Comparison of ENCODE assay signal across 8 cellular contexts in genomic region chr9:71909887-71910601, GRCh38. TPM values are rescaled to one million over a fixed set of nuclear protein-coding genes. Genes with fewer than 3 reads are reported as not detected.
A peak's percentile ranks its signal among the peaks of the same experiment; 100 is the strongest.
DNase-seq lines count a peak whose midpoint lies in the region; ATAC-seq and TF ChIP-seq lines count a peak whose summit lies in the region.

No MANE protein-coding gene starts in this region.

- H3K9me3 ChIP-seq in NT2/D1 (ENCODE audit: insufficient read depth, low read length): no peaks in the 10 kb centered on the region
- no peaks in the 10 kb centered on the region for H3K9me3 ChIP-seq in neural progenitor cell (ENCODE audit: low read depth)
- no peaks in the 10 kb centered on the region for H3K9me3 ChIP-seq in upper lobe of right lung

- peak overlapping the region; percentile 95 for H3K27ac ChIP-seq in neural progenitor cell
- H3K27ac ChIP-seq in upper lobe of right lung: peak overlapping the region; percentile 93

- peak overlapping the region; percentile 76 for H3K27ac Mint-ChIP-seq in activated naive CD4-positive, alpha-beta T cell treated with anti-CD3 and anti-CD28 coated beads, Interleukin-2, amount 50 U/mL, for 24 hours
- peak overlapping the region; percentile 97 for H3K27ac Mint-ChIP-seq in neural progenitor cell

- peak; percentile 9 for ATAC-seq in HG02943 (IDR thresholded peaks at IDR 0.05; ENCODE audit: low read depth, unreplicated experiment)
- peak; percentile 29 for ATAC-seq in upper lobe of right lung

- peak overlapping the region; percentile 96 for H3K4me2 ChIP-seq in neural progenitor cell

- H4K20me1 ChIP-seq in neural progenitor cell (ENCODE audit: low read depth): peaks cover 48% of the 10 kb centered on the region

- H2AFZ ChIP-seq in neural progenitor cell (replicated peaks): peak overlapping the region; percentile 65

- H3K4me3 ChIP-seq in NT2/D1 (ENCODE audit: insufficient read length, low read depth) (peak overlapping the region; percentile 87), neural progenitor cell (peak overlapping the region; percentile 92), upper lobe of right lung (peak overlapping the region; percentile 94)

- H3K4me1 Mint-ChIP-seq in activated naive CD4-positive, alpha-beta T cell treated with anti-CD3 and anti-CD28 coated beads, Interleukin-2, amount 50 U/mL, for 24 hours: peaks cover 76% of the 10 kb centered on the region
- H3K4me1 Mint-ChIP-seq in neural progenitor cell: peaks cover 39% of the 10 kb centered on the region

- peaks cover 2% of the 10 kb centered on the region for H3K36me3 Mint-ChIP-seq in activated naive CD4-positive, alpha-beta T cell treated with anti-CD3 and anti-CD28 coated beads, Interleukin-2, amount 50 U/mL, for 24 hours
- H3K36me3 Mint-ChIP-seq in neural progenitor cell: peaks cover 13% of the 10 kb centered on the region

- peaks cover 12% of the 10 kb centered on the region for H3K36me3 ChIP-seq in NT2/D1 (ENCODE audit: insufficient read depth, insufficient read length, low read length)
- H3K36me3 ChIP-seq in neural progenitor cell: peaks cover 11% of the 10 kb centered on the region
- no peaks in the 10 kb centered on the region for H3K36me3 ChIP-seq in upper lobe of right lung

- peaks cover 35% of the 10 kb centered on the region for H3F3A ChIP-seq in neural progenitor cell (ENCODE audit: low read depth)

- peak overlapping the region; percentile 99 for H3K4me3 Mint-ChIP-seq in activated naive CD4-positive, alpha-beta T cell treated with anti-CD3 and anti-CD28 coated beads, Interleukin-2, amount 50 U/mL, for 24 hours
- H3K4me3 Mint-ChIP-seq in neural progenitor cell: peak overlapping the region; percentile 100

- intact Hi-C loops in upper lobe of right lung (cut with DNase I): no loop called here

- no peaks in the 10 kb centered on the region for H3K27me3 Mint-ChIP-seq in activated naive CD4-positive, alpha-beta T cell treated with anti-CD3 and anti-CD28 coated beads, Interleukin-2, amount 50 U/mL, for 24 hours
- H3K27me3 Mint-ChIP-seq in neural progenitor cell (ENCODE audit: insufficient read depth, low read depth): peaks cover 9% of the 10 kb centered on the region

- H3K79me2 ChIP-seq in neural progenitor cell (ENCODE audit: low read depth): peaks cover 92% of the 10 kb centered on the region

- H3K9ac ChIP-seq in NT2/D1 (ENCODE audit: insufficient read length, low read depth) (peak overlapping the region; percentile 94), neural progenitor cell (peak overlapping the region; percentile 89)

- H3K27me3 ChIP-seq in NT2/D1 (ENCODE audit: insufficient read depth, insufficient read length): no peaks in the 10 kb centered on the region
- H3K27me3 ChIP-seq in neural progenitor cell: no peaks in the 10 kb centered on the region
- no peaks in the 10 kb centered on the region for H3K27me3 ChIP-seq in upper lobe of right lung

- no peaks in the 10 kb centered on the region for H3K9me3 Mint-ChIP-seq in activated naive CD4-positive, alpha-beta T cell treated with anti-CD3 and anti-CD28 coated beads, Interleukin-2, amount 50 U/mL, for 24 hours
- peaks cover 2% of the 10 kb centered on the region for H3K9me3 Mint-ChIP-seq in neural progenitor cell

- no peaks in the 10 kb centered on the region for H3K4me1 ChIP-seq in NT2/D1 (ENCODE audit: insufficient read depth, insufficient read length)
- peaks cover 22% of the 10 kb centered on the region for H3K4me1 ChIP-seq in neural progenitor cell
- peaks cover 33% of the 10 kb centered on the region for H3K4me1 ChIP-seq in upper lobe of right lung

- peak; percentile 24 for DNase-seq in NCI-H1436 (lab: John Stamatoyannopoulos, UW)
- no peak for DNase-seq in NCI-H1436 treated with DMSO at 0.1 percent for 48 hours (lab: John Stamatoyannopoulos, UW)
- peak; percentile 39 for DNase-seq in NT2/D1 (ENCODE audit: low read depth, low spot score)
- peak; percentile 73 for DNase-seq in globus pallidus (ENCODE audit: low spot score)
- DNase-seq in neural progenitor cell (ENCODE audit: low spot score): peak; percentile 86
- peak; percentile 81 for DNase-seq in upper lobe of right lung

- TF ChIP-seq CTCF in neural progenitor cell (IDR thresholded peaks at IDR 0.05) (no peak), upper lobe of right lung (IDR thresholded peaks at IDR 0.05) (no peak)

RNA-seq across cellular contexts. Expression of gene ABHD17B, which starts 0.9 kb away (rescaled TPM):
- total RNA-seq in neural progenitor cell (ENCODE audit: low replicate concordance) (86.5 and 96.6 TPM in 2 replicates), upper lobe of right lung (14.3 TPM)

RNA-seq across cellular contexts. Expression of gene C9orf85, which starts 1.4 kb away (rescaled TPM):
- total RNA-seq in neural progenitor cell (ENCODE audit: low replicate concordance) (11.4 and 29.3 TPM in 2 replicates), upper lobe of right lung (10.0 TPM)
